In genomic region chr6:36677753-36678487, GRCh38 we compare ENCODE assay signal across 8 cellular contexts. TPM values are rescaled to one million over a fixed set of nuclear protein-coding genes. Genes with fewer than 3 reads are reported as not detected.
DNase-seq lines count a peak whose midpoint lies in the region; ATAC-seq and TF ChIP-seq lines count a peak whose summit lies in the region.

No MANE protein-coding gene starts in this region.

- H3K36me3 Mint-ChIP-seq in activated CD4-positive, alpha-beta T cell treated with anti-CD3 and anti-CD28 coated beads for 36 hours (ENCODE audit: low read depth) = peaks cover 13% of the 10 kb centered on the region
- H3K36me3 Mint-ChIP-seq in stimulated activated naive B cell treated with anti-CD40 and anti-IgM and Interleukin-4, amounts not matched to agents 10 μg/mL and 1 μg/mL and 100 μg/mL, for 72 hours = peaks cover 9 to 11% of the 10 kb centered on the region in 2 donors

- CTCF ChIA-PET in activated CD4-positive, alpha-beta T cell treated with anti-CD3 and anti-CD28 coated beads for 36 hours (lab: Charles Lee) = no interaction called here

- no peak overlapping the region for H3K27ac ChIP-seq in iPS DF 6.9 (ENCODE audit: low read length)

- peak overlapping the region; percentile 85 for H3K4me3 Mint-ChIP-seq in activated CD4-positive, alpha-beta T cell treated with anti-CD3 and anti-CD28 coated beads for 36 hours
- peak overlapping the region; percentile 78 to 90 for H3K4me3 Mint-ChIP-seq in stimulated activated naive B cell treated with anti-CD40 and anti-IgM and Interleukin-4, amounts not matched to agents 10 μg/mL and 1 μg/mL and 100 μg/mL, for 72 hours

- no peak for TF ChIP-seq CTCF in WI38 (IDR thresholded peaks at IDR 0.05; ENCODE audit: low read depth, low read length)

- peaks cover 3% of the 10 kb centered on the region; the same call in 1 of the 2 replicates for H3K4me1 ChIP-seq in iPS DF 6.9 (ENCODE audit: control insufficient read depth, insufficient read depth, low read length)

- peaks cover 39% of the 10 kb centered on the region for H3K4me1 Mint-ChIP-seq in activated CD4-positive, alpha-beta T cell treated with anti-CD3 and anti-CD28 coated beads for 36 hours
- peaks cover 40 to 65% of the 10 kb centered on the region in 2 donors for H3K4me1 Mint-ChIP-seq in stimulated activated naive B cell treated with anti-CD40 and anti-IgM and Interleukin-4, amounts not matched to agents 10 μg/mL and 1 μg/mL and 100 μg/mL, for 72 hours

- intact Hi-C loops in activated CD4-positive, alpha-beta T cell treated with anti-CD3 and anti-CD28 coated beads for 36 hours (cut with DNase I, micrococcal nuclease) = loop anchor here in 1 of 2 experiments (2.0 to 5.0 kb wide), 4 partner anchors 481 to 951 kb away; partner anchors contain the start of genes BRPF3 and MAPK14

- POLR2A ChIA-PET in activated CD4-positive, alpha-beta T cell treated with anti-CD3 and anti-CD28 coated beads for 36 hours (lab: Charles Lee) = interaction anchor here (1.1 kb wide), 1 partner anchor 17 kb away, joined by 4 read pairs; no protein-coding TSS in a partner anchor

- ATAC-seq in activated CD4-positive, alpha-beta T cell treated with anti-CD3 and anti-CD28 coated beads for 36 hours = no peak
- ATAC-seq in stimulated activated naive B cell treated with anti-CD40 and anti-IgM and Interleukin-4, amounts not matched to agents 10 μg/mL and 1 μg/mL and 100 μg/mL, for 72 hours (replicated peaks) = no peak

- H3K27me3 ChIP-seq in iPS DF 6.9 (ENCODE audit: control insufficient read depth, insufficient read depth, low read length) = peaks cover 5% of the 10 kb centered on the region; the same call in 1 of the 2 replicates

- no CpG with 5 or more reads among the region's 10 CpGs for WGBS in iPS DF 6.9 (ENCODE audit: insufficient coverage, insufficient read length)

- no peak for DNase-seq in activated CD4-positive, alpha-beta T cell treated with anti-CD3 and anti-CD28 coated beads for 36 hours
- DNase-seq in activated CD4-positive, alpha-beta T cell treated with anti-CD3 and anti-CD28 coated beads for 4 hours = no peak
- DNase-seq in iPS DF 6.9 (ENCODE audit: low read depth, low spot score) (no peak), HK-2 (ENCODE audit: unreplicated experiment) (no peak), kidney glomerular epithelial cell (lab: John Stamatoyannopoulos, UW) (no peak), NCI-H748 treated with DMSO at 0.1 percent for 48 hours (lab: John Stamatoyannopoulos, UW) (no peak)
- no peak for DNase-seq in stimulated activated naive B cell treated with anti-CD40 and anti-IgM and Interleukin-4, amounts not matched to agents 10 μg/mL and 1 μg/mL and 100 μg/mL, for 72 hours

- H3K4me3 ChIP-seq in WI38 (ENCODE audit: low read depth, low read length) (peak overlapping the region; percentile 40), iPS DF 6.9 (ENCODE audit: low read length) (peak overlapping the region; percentile 14; the same call in 1 of the 2 replicates)

- peaks cover 12% of the 10 kb centered on the region for H3K27me3 Mint-ChIP-seq in activated CD4-positive, alpha-beta T cell treated with anti-CD3 and anti-CD28 coated beads for 36 hours
- no peaks in the 10 kb centered on the region for H3K27me3 Mint-ChIP-seq in stimulated activated naive B cell treated with anti-CD40 and anti-IgM and Interleukin-4, amounts not matched to agents 10 μg/mL and 1 μg/mL and 100 μg/mL, for 72 hours

- no peaks in the 10 kb centered on the region for H3K36me3 ChIP-seq in iPS DF 6.9 (ENCODE audit: control insufficient read depth, insufficient read depth, low read length)

- H3K9me3 ChIP-seq in iPS DF 6.9 (ENCODE audit: control insufficient read depth, insufficient read depth, low read length) = no peaks in the 10 kb centered on the region

- no peak overlapping the region for H3K27ac Mint-ChIP-seq in activated CD4-positive, alpha-beta T cell treated with anti-CD3 and anti-CD28 coated beads for 36 hours
- peak overlapping the region; percentile 79 for H3K27ac Mint-ChIP-seq in stimulated activated naive B cell treated with anti-CD40 and anti-IgM and Interleukin-4, amounts not matched to agents 10 μg/mL and 1 μg/mL and 100 μg/mL, for 72 hours

- H3K9me3 Mint-ChIP-seq in activated CD4-positive, alpha-beta T cell treated with anti-CD3 and anti-CD28 coated beads for 36 hours (ENCODE audit: low read depth) = no peaks in the 10 kb centered on the region
- H3K9me3 Mint-ChIP-seq in stimulated activated naive B cell treated with anti-CD40 and anti-IgM and Interleukin-4, amounts not matched to agents 10 μg/mL and 1 μg/mL and 100 μg/mL, for 72 hours = no peaks in the 10 kb centered on the region

RNA-seq across cellular contexts. Expression of gene CDKN1A, which starts 0.6 kb away (rescaled TPM):
- 10 to 100 TPM; 31.3 to 35.9 TPM for total RNA-seq in activated CD4-positive, alpha-beta T cell treated with anti-CD3 and anti-CD28 coated beads for 36 hours

RNA-seq across cellular contexts. Expression of gene RAB44, which starts 19.7 kb away (rescaled TPM):
- under 1 TPM in 1 of 2 experiments, not detected in 1; 0.05 TPM for total RNA-seq in activated CD4-positive, alpha-beta T cell treated with anti-CD3 and anti-CD28 coated beads for 36 hours
